18 cellular contexts compared by ENCODE assay signal in the genomic region with DNA sequence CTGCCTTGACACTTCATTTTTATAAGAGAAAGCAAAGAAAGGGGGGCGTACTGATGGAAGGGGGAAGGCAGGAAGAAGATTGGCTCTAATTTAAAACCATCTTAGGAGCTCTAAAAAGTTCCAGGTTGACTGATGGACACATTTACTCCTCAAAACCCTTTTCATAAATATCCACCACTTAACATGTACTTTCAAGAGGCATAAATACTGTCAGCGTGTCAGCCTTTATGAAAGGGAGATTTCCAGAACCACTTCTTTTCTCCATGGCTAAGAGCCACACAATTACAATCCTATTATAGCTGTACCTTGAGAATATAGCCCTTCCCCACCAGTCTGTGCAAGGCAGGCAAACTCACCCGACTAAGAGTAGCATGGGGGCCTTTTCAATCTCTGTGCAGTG.
"Had no signal": no experiment of that assay in that cellular context is flagged by ENCODE, and none has a peak within 500 bp of the region (broad histone marks: within the 10 kb centered on the region; RNA-seq: fewer than 3 reads in every experiment).

No MANE protein-coding gene starts in this region.

- ATAC-seq: left colon; left lung; lower lobe of right lung; naive thymus-derived CD8-positive, alpha-beta T cell; psoas muscle; right lobe of liver; stimulated activated memory B cell treated with anti-CD40 and anti-IgM and Interleukin-4, amounts not matched to agents 10 μg/mL and 1 μg/mL and 100 μg/mL, for 72 hours; stimulated activated naive CD8-positive, alpha-beta T cell treated with anti-CD3 and anti-CD28 coated beads, Interleukin-15, amount 100 ng/mL, for 72 hours had no signal

- DNase-seq: kidney glomerular epithelial cell; left colon; left lung; lower lobe of right lung; mammary epithelial cell; mesenchymal stem cell; naive thymus-derived CD8-positive, alpha-beta T cell; occipital lobe; psoas muscle; right lobe of liver; stimulated activated CD4-positive, alpha-beta T cell treated with anti-CD3 and anti-CD28 coated beads, Interleukin-1b, Interleukin-23, amount 100 ng/mL, for 48 hours; stimulated activated CD4-positive, alpha-beta T cell treated with anti-CD3 and anti-CD28 coated beads, Interleukin-2, amount 100 ng/mL, for 48 hours; stimulated activated CD4-positive, alpha-beta T cell treated with anti-CD3 and anti-CD28 coated beads, Interleukin-4, amount 100 ng/mL, for 4 hours; stimulated activated CD8-positive, alpha-beta memory T cell treated with anti-CD3 and anti-CD28 coated beads, Interleukin-4, amount 100 ng/mL, for 48 hours; stimulated activated naive CD4-positive, alpha-beta T cell treated with Interleukin-2 at 50 U/mL for 16 hours; stimulated activated naive CD8-positive, alpha-beta T cell treated with anti-CD3 and anti-CD28 coated beads, Interleukin-15, amount 100 ng/mL, for 72 hours; uterus had no signal
